Comparison of ENCODE assay signal across 1 cellular context in genomic region chr13:38340624-38341023, GRCh38.
A peak's percentile ranks its signal among the peaks of the same experiment; 100 is the strongest.
TF ChIP-seq lines count a peak whose summit lies in the region.

No MANE protein-coding gene starts in this region.

TF ChIP-seq in K562, 482 proteins besides CTCF, POLR2A, EP300 and RAD21:
- TF ChIP-seq ZNF512 (tag; IDR thresholded peaks at IDR 0.05) (no peak), MEIS2 (IDR thresholded peaks at IDR 0.05; ENCODE audit: partially characterized antibody) (peak; percentile 7), TEAD4 (IDR thresholded peaks at IDR 0.05; ENCODE audit: low read length) (peak; percentile 49; the same call in 1 of the 2 replicates), TEAD4 (CRISPR knock-in tag; IDR thresholded peaks at IDR 0.05; ENCODE audit: borderline replicate concordance) (no peak), NUFIP1 (IDR thresholded peaks at IDR 0.05; ENCODE audit: partially characterized antibody) (no peak), PML (IDR thresholded peaks at IDR 0.05; ENCODE audit: low read length) (no peak), CHCHD3 (CRISPR knock-in tag; IDR thresholded peaks at IDR 0.05) (no peak), ZFP91 (CRISPR knock-in tag; IDR thresholded peaks at IDR 0.05) (no peak), TAF15 (IDR thresholded peaks at IDR 0.05; ENCODE audit: low read depth, low read length) (no peak), SIRT6 (IDR thresholded peaks at IDR 0.05; ENCODE audit: low read depth, low read length) (no peak), HMGXB4 (CRISPR knock-in tag; IDR thresholded peaks at IDR 0.05) (no peak), CBFA2T2 (conservative IDR thresholded peaks at IDR 0.05) (peak; percentile 32; the same call in 1 of the 2 replicates), E2F6 (IDR thresholded peaks at IDR 0.05; ENCODE audit: borderline replicate concordance in 1 of 2, extremely low read depth in 1 of 2, insufficient read depth in 1 of 2, insufficient read length in 1 of 2, low read depth in 1 of 2, low read length in 1 of 2, poor library complexity in 1 of 2, severe bottlenecking in 1 of 2) (no peak), CBFA2T3 (IDR thresholded peaks at IDR 0.05) (peak; percentile 68)
TF ChIP-seq in K562: peak in this region for 4.
